In genomic region chr5:80407735-80408474, GRCh38 we compare ENCODE assay signal across 1 cellular context.
TF ChIP-seq lines count a peak whose summit lies in the region.

ZFYVE16 (plus strand) TSS chr5:80408064; CDS start chr5:80434148, 26,084 bp downstream.

TF ChIP-seq in HepG2, 621 proteins besides CTCF, POLR2A, EP300 and RAD21 (continued from another document and continues in another):
- no peak; the same call in 1 of the 2 replicates for TF ChIP-seq BORCS8-MEF2B (CRISPR knock-in tag; IDR thresholded peaks at IDR 0.05)
- TF ChIP-seq ZNF510 (CRISPR knock-in tag; IDR thresholded peaks at IDR 0.05; ENCODE audit: low read depth) = 0 out of 2 replicates have a peak, but pooled peaks have one; percentile 79
- 0 out of 2 replicates have a peak, but pooled peaks have one; percentile 61 for TF ChIP-seq KIAA2018 (CRISPR knock-in tag; IDR thresholded peaks at IDR 0.05; ENCODE audit: borderline replicate concordance)
- no peak for TF ChIP-seq ZNF232 (CRISPR knock-in tag; IDR thresholded peaks at IDR 0.05; ENCODE audit: borderline replicate concordance)
- TF ChIP-seq HNRNPL (IDR thresholded peaks at IDR 0.05; ENCODE audit: low read depth, low read length) = no peak
- no peak for TF ChIP-seq GLMP (CRISPR knock-in tag; IDR thresholded peaks at IDR 0.05; ENCODE audit: borderline replicate concordance)
- no peak; the same call in 1 of the 2 replicates for TF ChIP-seq GZF1 (CRISPR knock-in tag; IDR thresholded peaks at IDR 0.05)
- TF ChIP-seq ZNF691 (CRISPR knock-in tag; IDR thresholded peaks at IDR 0.05; ENCODE audit: borderline replicate concordance, low read depth) = peak; percentile 43; the same call in 1 of the 2 replicates
- 0 out of 2 replicates have a peak, but pooled peaks have one; percentile 26 for TF ChIP-seq ZHX1 (CRISPR knock-in tag; IDR thresholded peaks at IDR 0.05; ENCODE audit: low read depth)
- no peak; the same call in 1 of the 2 replicates for TF ChIP-seq ZHX2 (IDR thresholded peaks at IDR 0.05; ENCODE audit: low read depth)
- TF ChIP-seq ZHX2 (CRISPR knock-in tag; IDR thresholded peaks at IDR 0.05; ENCODE audit: borderline replicate concordance) = 0 out of 2 replicates have a peak, but pooled peaks have one; percentile 59
- no peak for TF ChIP-seq RFXAP (CRISPR knock-in tag; IDR thresholded peaks at IDR 0.05; ENCODE audit: borderline replicate concordance)
- TF ChIP-seq ONECUT2 (CRISPR knock-in tag; IDR thresholded peaks at IDR 0.05) = no peak
- TF ChIP-seq ZNF629 (CRISPR knock-in tag; conservative IDR thresholded peaks at IDR 0.05) = no peak; the same call in 1 of the 2 replicates
- TF ChIP-seq ARID4A (CRISPR knock-in tag; IDR thresholded peaks at IDR 0.05; ENCODE audit: borderline replicate concordance) = peak; percentile 74
- TF ChIP-seq ZNF33B (CRISPR knock-in tag; IDR thresholded peaks at IDR 0.05) = peak; percentile 25; the same call in 1 of the 2 replicates
- no peak for TF ChIP-seq SOX13 (IDR thresholded peaks at IDR 0.05)
- 0 out of 4 replicates have a peak, but pooled peaks of 1 of the 2 experiments have one; percentile 21 for TF ChIP-seq SOX13 (CRISPR knock-in tag; conservative IDR thresholded peaks at IDR 0.05 in 1 of 2, IDR thresholded peaks at IDR 0.05 in 1 of 2)
- TF ChIP-seq RAD51 (IDR thresholded peaks at IDR 0.05; ENCODE audit: borderline replicate concordance) = no peak
- peak; percentile 82 for TF ChIP-seq HNRNPH1 (optimal IDR thresholded peaks at IDR 0.05; ENCODE audit: low read depth, low read length)
- TF ChIP-seq NCOA5 (CRISPR knock-in tag; IDR thresholded peaks at IDR 0.05) = no peak
- peak; percentile 31; the same call in 1 of the 2 replicates for TF ChIP-seq CREM (IDR thresholded peaks at IDR 0.05)
- no peak for TF ChIP-seq CREM (CRISPR knock-in tag; IDR thresholded peaks at IDR 0.05)
- peak; percentile 89 for TF ChIP-seq ETV5 (CRISPR knock-in tag; IDR thresholded peaks at IDR 0.05; ENCODE audit: borderline replicate concordance)
- peak; percentile 3; the same call in 1 of the 2 replicates for TF ChIP-seq ZBTB38 (CRISPR knock-in tag; IDR thresholded peaks at IDR 0.05)
- TF ChIP-seq ZNF639 (CRISPR knock-in tag; conservative IDR thresholded peaks at IDR 0.05) = no peak
- peak; percentile 66; the same call in 1 of the 2 replicates for TF ChIP-seq ZNF350 (CRISPR knock-in tag; IDR thresholded peaks at IDR 0.05; ENCODE audit: borderline replicate concordance, low read depth)
- no peak for TF ChIP-seq RARG (CRISPR knock-in tag; IDR thresholded peaks at IDR 0.05; ENCODE audit: low read depth)
- TF ChIP-seq SKI (IDR thresholded peaks at IDR 0.05; ENCODE audit: partially characterized antibody) = peak; percentile 53
- no peak for TF ChIP-seq NPAS2 (CRISPR knock-in tag; IDR thresholded peaks at IDR 0.05; ENCODE audit: borderline replicate concordance)
